ENCODE assay signal across 28 cellular contexts in genomic region chr2:9300829-9301453, GRCh38.
DNase-seq lines count a peak whose midpoint lies in the region; ATAC-seq, FAIRE-seq and TF ChIP-seq lines count a peak whose summit lies in the region.
"Had no signal": no experiment of that assay in that cellular context is flagged by ENCODE, and none has a peak within 500 bp of the region (broad histone marks: within the 10 kb centered on the region; RNA-seq: fewer than 3 reads in every experiment).

No MANE protein-coding gene starts in this region.

- H3K27ac ChIP-seq in K562 (ENCODE audit: extremely low read depth, low read depth, low read length) (no peak overlapping the region), esophagus squamous epithelium (peak overlapping the region in 3 of 4 donors; percentile 50 to 65 (median 60)), prostate gland (peak overlapping the region in 1 of 2 donors; percentile 17), brain microvascular endothelial cell (no peak overlapping the region), MM.1S (ENCODE audit: low read length) (no peak overlapping the region)
- H3K27ac ChIP-seq: colonic mucosa, HL-60, ovary, tibial artery, WERI-Rb-1 had no signal

- H3K4me1 ChIP-seq in K562 (replicated peaks in 1 of 2; ENCODE audit: control insufficient read depth in 2 of 2, insufficient read depth in 2 of 2, low read length in 2 of 2) (no peaks in the 10 kb centered on the region), esophagus squamous epithelium (peaks cover 0 to 60% (median 15%) of the 10 kb centered on the region in 3 donors), prostate gland (replicated peaks) (no peaks in the 10 kb centered on the region), MM.1S (ENCODE audit: low read length) (no peaks in the 10 kb centered on the region)
- H3K4me1 ChIP-seq: colonic mucosa had no signal

- TF ChIP-seq POLR2A in K562 (conservative IDR thresholded peaks at IDR 0.05) (no peak), esophagus squamous epithelium (IDR thresholded peaks at IDR 0.05) (no peak), prostate gland (IDR thresholded peaks at IDR 0.05) (no peak)

- TF ChIP-seq CTCF in K562 (IDR thresholded peaks at IDR 0.05 in 2 of 3, conservative IDR thresholded peaks at IDR 0.05 in 1 of 3; ENCODE audit: insufficient read depth in 2 of 3, low read depth in 1 of 3, low read length in 3 of 3) (no peak), esophagus squamous epithelium (IDR thresholded peaks at IDR 0.05) (no peak), prostate gland (IDR thresholded peaks at IDR 0.05) (no peak), brain microvascular endothelial cell (IDR thresholded peaks at IDR 0.05; ENCODE audit: low read depth, low read length, missing control alignments) (no peak), MM.1S (IDR thresholded peaks at IDR 0.05; ENCODE audit: low read length) (no peak)

- ATAC-seq in K562: no peak
- ATAC-seq: HepG2; Right ventricle myocardium inferior; stimulated activated naive B cell treated with anti-CD40 and anti-IgM and Interleukin-4, amounts not matched to agents 10 μg/mL and 1 μg/mL and 100 μg/mL, for 72 hours had no signal

- no peaks in the 10 kb centered on the region for H3F3A ChIP-seq in MM.1S (ENCODE audit: insufficient read depth, low read length)

- no peak for TF ChIP-seq EP300 in K562 (IDR thresholded peaks at IDR 0.05; ENCODE audit: low read length)

- WGBS in K562 (ENCODE audit: insufficient coverage, low coverage, missing lambda C conversion rate): 30% methylated on average over 9 of the region's 10 CpGs
- 28 to 34% methylated on average over 9 to 10 of the region's 10 CpGs for WGBS in esophagus squamous epithelium, 2 donors
- WGBS in prostate gland: 42% methylated on average over 10 of the region's 10 CpGs

- no peaks in the 10 kb centered on the region for H3K79me2 ChIP-seq in K562 (ENCODE audit: control insufficient read depth, insufficient read depth, low read length)
- H3K79me2 ChIP-seq in MM.1S (ENCODE audit: low read length): no peaks in the 10 kb centered on the region

- CTCF ChIA-PET in K562 (lab: Yijun Ruan, JAX; ENCODE audit: low intra/inter-chr PET ratio): no interaction called here

- DNase-seq in NCI-H69 (lab: John Stamatoyannopoulos, UW) (peak; percentile 17), K562 (ENCODE audit: extremely low read depth in 1 of 4, low spot score in 3 of 4) (no peak), esophagus squamous epithelium (lab: John Stamatoyannopoulos, UW) (no peak), prostate gland (ENCODE audit: low spot score) (peak; percentile 29), brain microvascular endothelial cell (no peak), MM.1S (no peak)
- no peak for DNase-seq in activated naive CD4-positive, alpha-beta T cell treated with Interleukin-2 at 50 U/mL for 16 hours
- no peak for DNase-seq in activated CD8-positive, alpha-beta memory T cell treated with anti-CD3 and anti-CD28 coated beads, Interleukin-2, amount 50 U/mL, for 4 hours
- DNase-seq: activated naive CD8-positive, alpha-beta T cell treated with anti-CD3 and anti-CD28 coated beads for 36 hours; C1 segment of cervical spinal cord; colonic mucosa; HCEC 1CT; head of caudate nucleus; mesendoderm; naive B cell; NCI-H1105; NCI-H2081; NCI-H774; ovary; stimulated activated CD4-positive, alpha-beta T cell treated with anti-CD3 and anti-CD28 coated beads, Interleukin-4, amount 100 ng/mL, for 1 hour; stimulated activated naive B cell treated with anti-CD40 and anti-IgM and Interleukin-4, amounts not matched to agents 10 μg/mL and 1 μg/mL and 100 μg/mL, for 72 hours; T-helper 9 cell; tibial artery; WERI-Rb-1 had no signal

- no peak overlapping the region for H3K9ac ChIP-seq in K562 (ENCODE audit: insufficient read depth in 1 of 2, low read depth in 2 of 2, low read length in 2 of 2)
- H3K9ac ChIP-seq in MM.1S (ENCODE audit: low read length): no peak overlapping the region

- no peak overlapping the region for H3K4me3 ChIP-seq in K562
- no peak overlapping the region for H3K4me3 ChIP-seq in esophagus squamous epithelium
- H3K4me3 ChIP-seq in prostate gland: no peak overlapping the region
- H3K4me3 ChIP-seq in brain microvascular endothelial cell (ENCODE audit: low read depth, low read length): no peak overlapping the region
- H3K4me3 ChIP-seq in MM.1S (ENCODE audit: low read length): no peak overlapping the region
- H3K4me3 ChIP-seq: colonic mucosa, ovary, tibial artery had no signal

- H4K20me1 ChIP-seq in K562 (replicated peaks; ENCODE audit: control insufficient read depth, insufficient read depth, low read length): no peaks in the 10 kb centered on the region; the same call in 1 of the 2 replicates
- H4K20me1 ChIP-seq in MM.1S (ENCODE audit: insufficient read depth, low read length): no peaks in the 10 kb centered on the region

- no peak overlapping the region for H2AFZ ChIP-seq in K562 (ENCODE audit: low read depth, low read length)
- H2AFZ ChIP-seq in MM.1S (ENCODE audit: low read length): no peak overlapping the region

- no TSS peak for BruUV-seq in K562 (replicated peaks; lab: Mats Ljungman, UMichigan)

- no peak for FAIRE-seq in K562 (lab: Jason Lieb, UNC)
- FAIRE-seq: astrocyte, HepG2 had no signal

- H3K27me3 ChIP-seq in K562 (ENCODE audit: control insufficient read depth in 2 of 2, insufficient read depth in 2 of 2, low read length in 2 of 2) (peaks cover 2 to 12% of the 10 kb centered on the region in 2 experiments; a peak in 4 of 5 replicates), esophagus squamous epithelium (no peaks in the 10 kb centered on the region), prostate gland (replicated peaks; ENCODE audit: insufficient read depth) (no peaks in the 10 kb centered on the region), brain microvascular endothelial cell (replicated peaks) (no peaks in the 10 kb centered on the region), MM.1S (replicated peaks; ENCODE audit: insufficient read depth, low read length) (no peaks in the 10 kb centered on the region)
- H3K27me3 ChIP-seq: colonic mucosa, ovary, tibial artery had no signal

- H3K4me2 ChIP-seq in K562 (ENCODE audit: insufficient read depth, low read length) (no peak overlapping the region; the same call in 1 of the 2 replicates), MM.1S (ENCODE audit: low read depth, low read length) (no peak overlapping the region)

- H3K36me3 ChIP-seq in K562 (ENCODE audit: control insufficient read depth, insufficient read depth, low read length) (no peaks in the 10 kb centered on the region), esophagus squamous epithelium (no peaks in the 10 kb centered on the region), prostate gland (no peaks in the 10 kb centered on the region), brain microvascular endothelial cell (replicated peaks) (peaks cover 11% of the 10 kb centered on the region), MM.1S (replicated peaks; ENCODE audit: insufficient read depth, low read length) (no peaks in the 10 kb centered on the region)
- H3K36me3 ChIP-seq: colonic mucosa, ovary, tibial artery had no signal

- intact Hi-C loops in K562 (cut with micrococcal nuclease): no loop called here
- intact Hi-C loops in esophagus squamous epithelium (cut with DNase I): no loop called here
- intact Hi-C loops in prostate gland (cut with DNase I): no loop called here

- H3K9me3 ChIP-seq in K562 (replicated peaks; ENCODE audit: control insufficient read depth, insufficient read depth, low read depth, low read length) (no peaks in the 10 kb centered on the region), esophagus squamous epithelium (no peaks in the 10 kb centered on the region), prostate gland (no peaks in the 10 kb centered on the region), MM.1S (replicated peaks; ENCODE audit: insufficient read depth, low read length) (no peaks in the 10 kb centered on the region)
- H3K9me3 ChIP-seq: colonic mucosa, ovary, tibial artery had no signal

- H3K9me1 ChIP-seq in K562 (ENCODE audit: control insufficient read depth, insufficient read depth, low read length): no peaks in the 10 kb centered on the region

- in situ Hi-C loops in K562 (cut with MboI): no loop called here
- in situ Hi-C loops in brain microvascular endothelial cell (cut with HindIII; ENCODE audit: low pct_ligation_motif_present, low sequenced_read_pairs): no loop called here

- no peak for TF ChIP-seq RAD21 in K562 (CRISPR knock-in tag; conservative IDR thresholded peaks at IDR 0.05 in 1 of 2, IDR thresholded peaks at IDR 0.05 in 1 of 2)

- POLR2A ChIA-PET in K562 (lab: Yijun Ruan, JAX): interaction anchor here (1.0 to 1.2 kb wide), 2 partner anchors 9 to 66 kb away, joined by 3 to 4 read pairs; no protein-coding TSS in a partner anchor

- H3K9me2 ChIP-seq in MM.1S (replicated peaks; ENCODE audit: insufficient read depth, low read length): no peaks in the 10 kb centered on the region

TF ChIP-seq in K562, 482 proteins besides CTCF, POLR2A, EP300 and RAD21 (continues in another document):
- TF ChIP-seq JUNB (CRISPR knock-in tag; conservative IDR thresholded peaks at IDR 0.05): no peak
- no peak for TF ChIP-seq LARP7 (IDR thresholded peaks at IDR 0.05)
- TF ChIP-seq ZFP1 (CRISPR knock-in tag; IDR thresholded peaks at IDR 0.05): no peak
- TF ChIP-seq SMAD3 (CRISPR knock-in tag; conservative IDR thresholded peaks at IDR 0.05): no peak
- 0 out of 6 replicates have a peak, but pooled peaks of 1 of the 3 experiments have one; percentile 6 for TF ChIP-seq ZBTB11 (CRISPR knock-in tag; IDR thresholded peaks at IDR 0.05)
- TF ChIP-seq GABPA (tag; conservative IDR thresholded peaks at IDR 0.05; ENCODE audit: low read depth): peak; percentile 80

Comparison
In these comparisons a context has a peak if more than half of its experiments do, and no peak if none do; other contexts are left out.
1. DNase-seq: peak in NCI-H69 (single experiment) and prostate gland (single experiment); none in K562 (0 of 4), esophagus squamous epithelium (single experiment), brain microvascular endothelial cell (single experiment), activated naive CD4-positive, alpha-beta T cell treated with Interleukin-2 at 50 U/mL for 16 hours (single experiment), MM.1S (single experiment) and activated CD8-positive, alpha-beta memory T cell treated with anti-CD3 and anti-CD28 coated beads, Interleukin-2, amount 50 U/mL, for 4 hours (single experiment).
2. H3K27ac ChIP-seq: peak in esophagus squamous epithelium (3 of 4); none in K562 (single experiment), brain microvascular endothelial cell (single experiment) and MM.1S (single experiment).